1 cellular context compared by ENCODE assay signal in genomic region chr12:4276524-4277204, GRCh38.
TF ChIP-seq lines count a peak whose summit lies in the region.

No MANE protein-coding gene starts in this region.

TF ChIP-seq in HepG2, 621 proteins besides CTCF, POLR2A, EP300 and RAD21 (continued from another document and continues in another):
- no peak for TF ChIP-seq ZBTB43 (CRISPR knock-in tag; conservative IDR thresholded peaks at IDR 0.05)
- TF ChIP-seq FOXA3 (CRISPR knock-in tag; IDR thresholded peaks at IDR 0.05): no peak
- TF ChIP-seq NFAT5 (CRISPR knock-in tag; IDR thresholded peaks at IDR 0.05): no peak
- peak; percentile 47; the same call in 1 of the 2 replicates for TF ChIP-seq ARID5B (CRISPR knock-in tag; IDR thresholded peaks at IDR 0.05)
- TF ChIP-seq CCDC6 (CRISPR knock-in tag; IDR thresholded peaks at IDR 0.05): no peak
- TF ChIP-seq EEA1 (CRISPR knock-in tag; IDR thresholded peaks at IDR 0.05; ENCODE audit: borderline replicate concordance): no peak
- TF ChIP-seq ZNF414 (CRISPR knock-in tag; IDR thresholded peaks at IDR 0.05): no peak
- TF ChIP-seq ATF7 (IDR thresholded peaks at IDR 0.05): no peak
- peak; percentile 80; the same call in 1 of the 2 replicates for TF ChIP-seq ATF7 (CRISPR knock-in tag; IDR thresholded peaks at IDR 0.05)
- 0 out of 2 replicates have a peak, but pooled peaks have one; percentile 18 for TF ChIP-seq EZH2 (conservative IDR thresholded peaks at IDR 0.05; ENCODE audit: low read depth, low read length)
- no peak for TF ChIP-seq KAT7 (CRISPR knock-in tag; IDR thresholded peaks at IDR 0.05; ENCODE audit: borderline replicate concordance)
- TF ChIP-seq ZNF136 (CRISPR knock-in tag; IDR thresholded peaks at IDR 0.05; ENCODE audit: low read depth): no peak
- TF ChIP-seq KLF16 (CRISPR knock-in tag; IDR thresholded peaks at IDR 0.05): peak in 1 of 2 experiments; percentile 51; a peak in 1 of 4 replicates
- no peak for TF ChIP-seq SP5 (CRISPR knock-in tag; IDR thresholded peaks at IDR 0.05; ENCODE audit: borderline replicate concordance, low read depth)
- TF ChIP-seq CEBPZ (IDR thresholded peaks at IDR 0.05; ENCODE audit: low read length): no peak
- TF ChIP-seq HNF4A (CRISPR knock-in tag; IDR thresholded peaks at IDR 0.05): peak; percentile 84
- TF ChIP-seq ZGPAT (CRISPR knock-in tag; IDR thresholded peaks at IDR 0.05): no peak
- TF ChIP-seq ZNF598 (CRISPR knock-in tag; IDR thresholded peaks at IDR 0.05; ENCODE audit: borderline replicate concordance): no peak
- TF ChIP-seq ONECUT2 (CRISPR knock-in tag; IDR thresholded peaks at IDR 0.05): no peak
- TF ChIP-seq ZNF577 (CRISPR knock-in tag; IDR thresholded peaks at IDR 0.05; ENCODE audit: borderline replicate concordance, low read depth): no peak
- no peak for TF ChIP-seq KIAA2018 (CRISPR knock-in tag; IDR thresholded peaks at IDR 0.05; ENCODE audit: borderline replicate concordance)
- TF ChIP-seq NR2C2 (CRISPR knock-in tag; IDR thresholded peaks at IDR 0.05; ENCODE audit: borderline replicate concordance): 0 out of 2 replicates have a peak, but pooled peaks have one; percentile 45
- TF ChIP-seq RFX5 (IDR thresholded peaks at IDR 0.05; ENCODE audit: low read depth, low read length): no peak
- no peak for TF ChIP-seq ZNF292 (CRISPR knock-in tag; IDR thresholded peaks at IDR 0.05; ENCODE audit: borderline replicate concordance, low read depth)
- TF ChIP-seq CEBPG (CRISPR knock-in tag; IDR thresholded peaks at IDR 0.05): no peak
- no peak for TF ChIP-seq ZNF773 (CRISPR knock-in tag; IDR thresholded peaks at IDR 0.05; ENCODE audit: borderline replicate concordance)
- no peak for TF ChIP-seq ZNF883 (CRISPR knock-in tag; IDR thresholded peaks at IDR 0.05; ENCODE audit: not compliant biosample characterization)
- TF ChIP-seq ZNF740 (CRISPR knock-in tag; IDR thresholded peaks at IDR 0.05): peak; percentile 83; the same call in 1 of the 2 replicates
